ENCODE assay signal across 8 cellular contexts in genomic region chr4:76504613-76505465, GRCh38.
DNase-seq lines count a peak whose midpoint lies in the region; FAIRE-seq and TF ChIP-seq lines count a peak whose summit lies in the region.

No MANE protein-coding gene starts in this region.

- WGBS in transverse colon (ENCODE audit: low coverage in 1 of 2), 2 donors = 64 to 92% methylated on average over 1 to 2 of the region's 2 CpGs

- peak; percentile 95 for FAIRE-seq in G401.6 (lab: Jason Lieb, UNC)

- TF ChIP-seq EP300 in transverse colon (IDR thresholded peaks at IDR 0.05; ENCODE audit: low read depth) = no peak

- in situ Hi-C loops in transverse colon (cut with MboI; ENCODE audit: low pct_ligation_motif_present in 1 of 4, low pct_unique_long_range_greater_than_20kb in 1 of 4, low sequenced_read_pairs in 3 of 4) = loop anchor here (5.0 to 25.0 kb wide), 8 partner anchors 73 to 707 kb away; no protein-coding TSS in a partner anchor

- no peak overlapping the region for H3K4me3 ChIP-seq in transverse colon
- no peak overlapping the region for H3K4me3 ChIP-seq in effector memory CD4-positive, alpha-beta T cell (ENCODE audit: insufficient read depth, low read depth, low read length, poor library complexity, severe bottlenecking)

- H3K36me3 ChIP-seq in transverse colon = no peaks in the 10 kb centered on the region
- H3K36me3 ChIP-seq in effector memory CD4-positive, alpha-beta T cell (ENCODE audit: control insufficient read depth, insufficient read depth, low read length) = no peaks in the 10 kb centered on the region

- peak; percentile 60 to 76 (median 68) for TF ChIP-seq CTCF in transverse colon (IDR thresholded peaks at IDR 0.05)

- TF ChIP-seq POLR2A in transverse colon (IDR thresholded peaks at IDR 0.05) = no peak

- peak; percentile 16 for DNase-seq in A172 (ENCODE audit: low spot score)
- peak; percentile 32 for DNase-seq in NCI-H146 treated with DMSO at 0.1 percent for 48 hours (lab: John Stamatoyannopoulos, UW; ENCODE audit: unreplicated experiment)
- peak; percentile 49 for DNase-seq in amniotic stem cell (lab: John Stamatoyannopoulos, UW)
- peak; percentile 77 for DNase-seq in inferior parietal cortex (ENCODE audit: extremely low spot score)
- DNase-seq in transverse colon = no peak
- no peak for DNase-seq in effector memory CD4-positive, alpha-beta T cell
- no peak for DNase-seq in effector CD8-positive, alpha-beta T cell (lab: John Stamatoyannopoulos, UW)

- H3K27me3 ChIP-seq in transverse colon = no peaks in the 10 kb centered on the region
- no peaks in the 10 kb centered on the region for H3K27me3 ChIP-seq in effector memory CD4-positive, alpha-beta T cell (replicated peaks; ENCODE audit: control insufficient read depth, insufficient read depth, low read length, poor library complexity, severe bottlenecking)

- H3K27ac ChIP-seq in transverse colon = no peak overlapping the region
- H3K27ac ChIP-seq in effector memory CD4-positive, alpha-beta T cell (ENCODE audit: insufficient read depth, low read length, poor library complexity, severe bottlenecking) = no peak overlapping the region

- H3K9me3 ChIP-seq in transverse colon = no peaks in the 10 kb centered on the region
- no peaks in the 10 kb centered on the region for H3K9me3 ChIP-seq in effector memory CD4-positive, alpha-beta T cell (ENCODE audit: control insufficient read depth, low read length)

- intact Hi-C loops in transverse colon (cut with DNase I; ENCODE audit: low total_unique reads) = loop anchor here (5.0 kb wide), 1 partner anchor 73 kb away; no protein-coding TSS in a partner anchor

- H3K4me1 ChIP-seq in transverse colon = no peaks in the 10 kb centered on the region
- no peaks in the 10 kb centered on the region for H3K4me1 ChIP-seq in effector memory CD4-positive, alpha-beta T cell (ENCODE audit: control insufficient read depth, insufficient read depth, low read length, poor library complexity, severe bottlenecking)

Comparison
In these comparisons a context has a peak if more than half of its experiments do, and no peak if none do; other contexts are left out.
1. DNase-seq: peak in A172 (single experiment), NCI-H146 treated with DMSO at 0.1 percent for 48 hours (single experiment), amniotic stem cell (single experiment) and inferior parietal cortex (single experiment); none in transverse colon (single experiment), effector memory CD4-positive, alpha-beta T cell (0 of 3) and effector CD8-positive, alpha-beta T cell (single experiment).